ENCODE assay signal across 21 cellular contexts in the genomic region with DNA sequence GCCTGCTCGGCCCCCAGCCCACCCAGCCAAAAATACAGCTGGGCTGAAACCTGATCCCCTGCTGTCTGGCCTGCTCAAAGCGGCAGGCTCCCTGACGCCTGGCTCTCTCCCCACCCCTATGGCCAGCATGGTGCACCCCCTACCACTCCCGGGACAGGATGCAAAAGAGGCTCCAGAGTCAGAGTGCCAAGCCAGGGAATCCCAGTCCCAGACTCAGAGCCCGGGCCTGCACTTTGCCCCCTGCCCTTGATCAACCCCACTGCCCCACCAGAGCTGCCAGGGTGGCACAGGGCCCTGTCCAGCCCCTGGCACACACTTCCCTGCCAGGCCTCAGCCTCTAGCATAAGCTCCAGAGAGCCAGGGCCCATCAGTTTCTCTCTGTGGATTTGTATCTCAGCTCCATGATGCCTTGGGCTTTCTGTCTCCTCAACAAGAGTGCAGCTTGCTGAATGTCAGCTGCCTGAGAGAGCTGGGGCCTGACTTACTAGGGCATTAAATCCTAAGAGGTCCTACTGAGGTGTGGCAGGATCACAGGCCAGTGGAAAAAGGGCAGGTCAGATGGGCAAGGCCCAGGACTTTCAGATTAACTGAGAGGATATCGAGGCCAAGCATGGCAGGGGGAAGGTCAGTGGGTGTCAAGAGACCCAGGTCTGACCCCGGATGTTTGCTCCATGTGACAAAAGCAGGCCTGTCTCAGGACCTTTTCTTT. TPM values are rescaled to one million over a fixed set of nuclear protein-coding genes. Genes with fewer than 3 reads are reported as not detected.
A peak's percentile ranks its signal among the peaks of the same experiment; 100 is the strongest.
DNase-seq lines count a peak whose midpoint lies in the region; ATAC-seq and TF ChIP-seq lines count a peak whose summit lies in the region.
"Had no signal": no experiment of that assay in that cellular context is flagged by ENCODE, and none has a peak within 500 bp of the region (broad histone marks: within the 10 kb centered on the region; RNA-seq: fewer than 3 reads in every experiment).

No MANE protein-coding gene starts in this region.

- POLR2A ChIA-PET in HEK293 (lab: Yijun Ruan, JAX): no interaction called here

- CTCF ChIA-PET in HEK293 (lab: Yijun Ruan, JAX): interaction anchor here (0.5 to 3.6 kb wide), 7 partner anchors 9 to 107 kb away, joined by 3 to 40 read pairs (median 6); no protein-coding TSS in a partner anchor

- H3K36me3 ChIP-seq in BE2C: no peaks in the 10 kb centered on the region
- no peaks in the 10 kb centered on the region for H3K36me3 ChIP-seq in HEK293 (ENCODE audit: control insufficient read depth in 2 of 2, insufficient read depth in 1 of 2, low read length in 2 of 2)
- H3K36me3 ChIP-seq in osteoblast (ENCODE audit: insufficient read depth, low read length): no peaks in the 10 kb centered on the region
- H3K36me3 ChIP-seq: HAP-1 had no signal

- H3K27me3 Mint-ChIP-seq in chondrocyte (ENCODE audit: low read depth): peaks cover 3% of the 10 kb centered on the region
- H3K27me3 Mint-ChIP-seq in nephron progenitor cell (ENCODE audit: low read depth, poor library complexity): peaks cover 20% of the 10 kb centered on the region
- H3K27me3 Mint-ChIP-seq: central memory CD8-positive, alpha-beta T cell had no signal

- no peaks in the 10 kb centered on the region for H4K20me1 ChIP-seq in osteoblast (ENCODE audit: insufficient read depth, low read length)

- no peak overlapping the region for H3K4me3 ChIP-seq in BE2C (ENCODE audit: low read depth, low read length)
- no peak overlapping the region for H3K4me3 ChIP-seq in HEK293 (ENCODE audit: low read depth, low read length)
- H3K4me3 ChIP-seq in osteoblast (ENCODE audit: insufficient read depth, low read length): no peak overlapping the region
- H3K4me3 ChIP-seq: adrenal gland, HAP-1, stomach had no signal

- no peaks in the 10 kb centered on the region for H3K79me2 ChIP-seq in osteoblast (ENCODE audit: insufficient read depth, low read length)

- ATAC-seq in GM21786 (IDR thresholded peaks at IDR 0.05; ENCODE audit: unreplicated experiment): no peak
- ATAC-seq in HG03521 (IDR thresholded peaks at IDR 0.05; ENCODE audit: unreplicated experiment): no peak
- ATAC-seq: activated CD8-positive, alpha-beta T cell treated with anti-CD3 and anti-CD28 coated beads, Interleukin-2, amount 10 ng/mL, durations not matched to agents 7 days and 5 days had no signal

- peak; percentile 50 for DNase-seq in BE2C
- peak; percentile 37 for DNase-seq in chondrocyte (ENCODE audit: low spot score)
- DNase-seq in nephron progenitor cell: peak; percentile 65
- DNase-seq in osteoblast (ENCODE audit: insufficient read length, low spot score, missing footprints): no peak
- DNase-seq in stimulated activated CD8-positive, alpha-beta memory T cell treated with anti-CD3 and anti-CD28 coated beads, Interleukin-4, amount 100 ng/mL, for 48 hours: no peak
- DNase-seq: activated CD8-positive, alpha-beta T cell treated with anti-CD3 and anti-CD28 coated beads, Interleukin-2, amount 10 ng/mL, durations not matched to agents 7 days and 5 days; adrenal gland; COR-L47; GDM1; hypothalamus; naive B cell; NCI-H187; NCI-H510A treated with DMSO at 0.1 percent for 48 hours; stomach had no signal

- H3K9me3 Mint-ChIP-seq in chondrocyte (ENCODE audit: low read depth) (no peaks in the 10 kb centered on the region), nephron progenitor cell (no peaks in the 10 kb centered on the region)
- H3K9me3 Mint-ChIP-seq: central memory CD8-positive, alpha-beta T cell; naive B cell had no signal

- H3K9me3 ChIP-seq in BE2C: no peaks in the 10 kb centered on the region
- H3K9me3 ChIP-seq in HEK293 (ENCODE audit: control insufficient read depth, insufficient read depth, low read depth, low read length): no peaks in the 10 kb centered on the region
- no peaks in the 10 kb centered on the region for H3K9me3 ChIP-seq in osteoblast (ENCODE audit: low read depth, low read length)
- H3K9me3 ChIP-seq: adrenal gland, HAP-1, stomach had no signal

- H2AFZ ChIP-seq in osteoblast (ENCODE audit: low read length): no peak overlapping the region

- no peak overlapping the region for H3K27ac ChIP-seq in HEK293 (ENCODE audit: extremely low read depth, low read depth, low read length)
- H3K27ac ChIP-seq in osteoblast (ENCODE audit: low read depth, low read length): no peak overlapping the region
- H3K27ac ChIP-seq: RWPE1 had no signal

- H3K4me3 Mint-ChIP-seq in chondrocyte (ENCODE audit: unreplicated experiment) (no peak overlapping the region), nephron progenitor cell (peak overlapping the region; percentile 48)
- H3K4me3 Mint-ChIP-seq: activated CD8-positive, alpha-beta T cell treated with anti-CD3 and anti-CD28 coated beads, Interleukin-2, amount 10 ng/mL, durations not matched to agents 7 days and 5 days; central memory CD8-positive, alpha-beta T cell had no signal

- TF ChIP-seq CTCF in BE2C (IDR thresholded peaks at IDR 0.05; ENCODE audit: low read depth, low read length) (no peak), HEK293 (tag by site-specific recombination; IDR thresholded peaks at IDR 0.05) (no peak), chondrocyte (IDR thresholded peaks at IDR 0.05) (no peak), nephron progenitor cell (IDR thresholded peaks at IDR 0.05) (no peak), osteoblast (IDR thresholded peaks at IDR 0.05; ENCODE audit: extremely low read depth, low read depth, low read length) (no peak)

- H3K36me3 Mint-ChIP-seq in chondrocyte (ENCODE audit: low read depth) (no peaks in the 10 kb centered on the region), nephron progenitor cell (ENCODE audit: low read depth) (no peaks in the 10 kb centered on the region)
- H3K36me3 Mint-ChIP-seq: naive B cell had no signal

- H3K27me3 ChIP-seq in BE2C (no peaks in the 10 kb centered on the region), osteoblast (ENCODE audit: insufficient read depth, low read length) (no peaks in the 10 kb centered on the region)
- H3K27me3 ChIP-seq: adrenal gland, stomach had no signal

- H3K4me1 Mint-ChIP-seq in chondrocyte (ENCODE audit: low read depth): peaks cover 4% of the 10 kb centered on the region
- H3K4me1 Mint-ChIP-seq in nephron progenitor cell: peaks cover 75% of the 10 kb centered on the region

- H3K4me1 ChIP-seq in BE2C (peaks cover 40% of the 10 kb centered on the region), HEK293 (ENCODE audit: control insufficient read depth, insufficient read depth, low read length) (peaks cover 4% of the 10 kb centered on the region; the same call in 1 of the 2 replicates), osteoblast (ENCODE audit: insufficient read depth, low read length) (peaks cover 13% of the 10 kb centered on the region)

- H3K27ac Mint-ChIP-seq in chondrocyte (ENCODE audit: unreplicated experiment) (no peak overlapping the region), nephron progenitor cell (peak overlapping the region; percentile 31)
- H3K27ac Mint-ChIP-seq: activated CD8-positive, alpha-beta T cell treated with anti-CD3 and anti-CD28 coated beads, Interleukin-2, amount 10 ng/mL, durations not matched to agents 7 days and 5 days had no signal

- H3K4me2 ChIP-seq in osteoblast (ENCODE audit: insufficient read depth, low read length): no peak overlapping the region

TF ChIP-seq in HEK293, 187 proteins besides CTCF, POLR2A, EP300 and RAD21:
- TF ChIP-seq, protein P1, sequence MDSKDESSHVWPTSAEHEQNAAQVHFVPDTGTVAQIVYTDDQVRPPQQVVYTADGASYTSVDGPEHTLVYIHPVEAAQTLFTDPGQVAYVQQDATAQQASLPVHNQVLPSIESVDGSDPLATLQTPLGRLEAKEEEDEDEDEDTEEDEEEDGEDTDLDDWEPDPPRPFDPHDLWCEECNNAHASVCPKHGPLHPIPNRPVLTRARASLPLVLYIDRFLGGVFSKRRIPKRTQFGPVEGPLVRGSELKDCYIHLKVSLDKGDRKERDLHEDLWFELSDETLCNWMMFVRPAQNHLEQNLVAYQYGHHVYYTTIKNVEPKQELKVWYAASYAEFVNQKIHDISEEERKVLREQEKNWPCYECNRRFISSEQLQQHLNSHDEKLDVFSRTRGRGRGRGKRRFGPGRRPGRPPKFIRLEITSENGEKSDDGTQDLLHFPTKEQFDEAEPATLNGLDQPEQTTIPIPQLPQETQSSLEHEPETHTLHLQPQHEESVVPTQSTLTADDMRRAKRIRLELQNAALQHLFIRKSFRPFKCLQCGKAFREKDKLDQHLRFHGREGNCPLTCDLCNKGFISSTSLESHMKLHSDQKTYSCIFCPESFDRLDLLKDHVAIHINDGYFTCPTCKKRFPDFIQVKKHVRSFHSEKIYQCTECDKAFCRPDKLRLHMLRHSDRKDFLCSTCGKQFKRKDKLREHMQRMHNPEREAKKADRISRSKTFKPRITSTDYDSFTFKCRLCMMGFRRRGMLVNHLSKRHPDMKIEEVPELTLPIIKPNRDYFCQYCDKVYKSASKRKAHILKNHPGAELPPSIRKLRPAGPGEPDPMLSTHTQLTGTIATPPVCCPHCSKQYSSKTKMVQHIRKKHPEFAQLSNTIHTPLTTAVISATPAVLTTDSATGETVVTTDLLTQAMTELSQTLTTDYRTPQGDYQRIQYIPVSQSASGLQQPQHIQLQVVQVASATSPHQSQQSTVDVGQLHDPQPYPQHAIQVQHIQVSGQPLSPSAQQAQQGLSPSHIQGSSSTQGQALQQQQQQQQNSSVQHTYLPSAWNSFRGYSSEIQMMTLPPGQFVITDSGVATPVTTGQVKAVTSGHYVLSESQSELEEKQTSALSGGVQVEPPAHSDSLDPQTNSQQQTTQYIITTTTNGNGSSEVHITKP (tag by site-specific recombination; IDR thresholded peaks at IDR 0.05): peak; percentile 47
- TF ChIP-seq KLF1 (tag by site-specific recombination; IDR thresholded peaks at IDR 0.05): no peak
- TF ChIP-seq ZIC2 (tag by site-specific recombination; IDR thresholded peaks at IDR 0.05): peak; percentile 64
TF ChIP-seq in HEK293: peak in this region for 2.

RNA-seq across cellular contexts. Expression of a gene that starts 13.9 kb away (rescaled TPM):
- 68.1 TPM for polyA plus RNA-seq in BE2C (2012; ENCODE audit: insufficient read depth, insufficient read length, low read depth)
- total RNA-seq in chondrocyte (0.36 to 0.60 TPM in 2 of 3 replicates, not detected in the other), osteoblast (9.8 and 11.5 TPM in 2 replicates)
- total RNA-seq: activated CD8-positive, alpha-beta T cell treated with anti-CD3 and anti-CD28 coated beads, Interleukin-2, amount 10 ng/mL, durations not matched to agents 7 days and 5 days; T-helper 1 cell treated with Interleukin-12 subunit alpha and Interleukin-12 subunit beta and Interleukin-4 antibody, amounts not matched to agents 30 ng/mL and 1 ng/mL, for 36 hours had no signal

RNA-seq across cellular contexts. Expression of a gene that starts 30.3 kb away (rescaled TPM):
- polyA plus RNA-seq in BE2C (2012; ENCODE audit: insufficient read depth, insufficient read length, low read depth): 82.0 TPM
- total RNA-seq in chondrocyte: 9.9 to 10.6 TPM (median 10.0 TPM) in 3 replicates
- 10.5 and 13.0 TPM in 2 replicates for total RNA-seq in osteoblast

RNA-seq across cellular contexts. Expression of a gene that starts 33.3 kb away (rescaled TPM):
- not detected for polyA plus RNA-seq in BE2C (2012; ENCODE audit: insufficient read depth, insufficient read length, low read depth)
- total RNA-seq in chondrocyte (not detected in 3 replicates), osteoblast (not detected in 2 replicates)
- total RNA-seq: activated CD8-positive, alpha-beta T cell treated with anti-CD3 and anti-CD28 coated beads, Interleukin-2, amount 10 ng/mL, durations not matched to agents 7 days and 5 days; stomach; T-helper 1 cell treated with Interleukin-12 subunit alpha and Interleukin-12 subunit beta and Interleukin-4 antibody, amounts not matched to agents 30 ng/mL and 1 ng/mL, for 36 hours had no signal
- polyA plus RNA-seq: stomach had no signal

Comparison
In these comparisons a context has a peak if more than half of its experiments do, and no peak if none do; other contexts are left out.
1. DNase-seq: peak in BE2C (single experiment), chondrocyte (single experiment) and nephron progenitor cell (single experiment); none in osteoblast (single experiment) and stimulated activated CD8-positive, alpha-beta memory T cell treated with anti-CD3 and anti-CD28 coated beads, Interleukin-4, amount 100 ng/mL, for 48 hours (single experiment).